Comparison of ENCODE assay signal across 1 cellular context in genomic region chr15:40098489-40099261, GRCh38.
TF ChIP-seq lines count a peak whose summit lies in the region.

No MANE protein-coding gene starts in this region.

TF ChIP-seq in K562, 482 proteins besides CTCF, POLR2A, EP300 and RAD21 (continued from another document and continues in another):
- TF ChIP-seq ZNF318 (IDR thresholded peaks at IDR 0.05; ENCODE audit: borderline replicate concordance in 1 of 2, low read depth in 1 of 2): no peak
- TF ChIP-seq, protein P1, sequence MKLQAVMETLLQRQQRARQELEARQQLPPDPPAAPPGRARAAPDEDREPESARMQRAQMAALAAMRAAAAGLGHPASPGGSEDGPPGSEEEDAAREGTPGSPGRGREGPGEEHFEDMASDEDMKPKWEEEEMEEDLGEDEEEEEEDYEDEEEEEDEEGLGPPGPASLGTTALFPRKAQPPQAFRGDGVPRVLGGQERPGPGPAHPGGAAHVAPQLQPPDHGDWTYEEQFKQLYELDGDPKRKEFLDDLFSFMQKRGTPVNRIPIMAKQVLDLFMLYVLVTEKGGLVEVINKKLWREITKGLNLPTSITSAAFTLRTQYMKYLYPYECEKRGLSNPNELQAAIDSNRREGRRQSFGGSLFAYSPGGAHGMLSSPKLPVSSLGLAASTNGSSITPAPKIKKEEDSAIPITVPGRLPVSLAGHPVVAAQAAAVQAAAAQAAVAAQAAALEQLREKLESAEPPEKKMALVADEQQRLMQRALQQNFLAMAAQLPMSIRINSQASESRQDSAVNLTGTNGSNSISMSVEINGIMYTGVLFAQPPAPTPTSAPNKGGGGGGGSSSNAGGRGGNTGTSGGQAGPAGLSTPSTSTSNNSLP (IDR thresholded peaks at IDR 0.05; ENCODE audit: borderline replicate concordance, low read depth, low read length): no peak
- no peak for TF ChIP-seq NUFIP1 (IDR thresholded peaks at IDR 0.05; ENCODE audit: partially characterized antibody)
- TF ChIP-seq PHB (CRISPR knock-in tag; IDR thresholded peaks at IDR 0.05): no peak
- TF ChIP-seq ZNF212 (CRISPR knock-in tag; IDR thresholded peaks at IDR 0.05): no peak
- TF ChIP-seq LEF1 (IDR thresholded peaks at IDR 0.05): peak; percentile 89
- TF ChIP-seq HDGF (IDR thresholded peaks at IDR 0.05): peak; percentile 70; the same call in 1 of the 2 replicates
- no peak for TF ChIP-seq NFE2L1 (tag; IDR thresholded peaks at IDR 0.05; ENCODE audit: borderline replicate concordance, low read depth)
- no peak for TF ChIP-seq ZNF717 (CRISPR knock-in tag; IDR thresholded peaks at IDR 0.05)
- no peak for TF ChIP-seq DDX20 (tag; IDR thresholded peaks at IDR 0.05; ENCODE audit: low read depth)
- no peak for TF ChIP-seq LARP7 (IDR thresholded peaks at IDR 0.05)
- TF ChIP-seq ZNF217 (CRISPR knock-in tag; IDR thresholded peaks at IDR 0.05): no peak
- peak; percentile 3 for TF ChIP-seq RBBP5 (IDR thresholded peaks at IDR 0.05; ENCODE audit: borderline replicate concordance, insufficient read depth, low read length, poor library complexity, severe bottlenecking)
- 0 out of 2 replicates have a peak, but pooled peaks have one; percentile 57 for TF ChIP-seq DMBX1 (CRISPR knock-in tag; IDR thresholded peaks at IDR 0.05; ENCODE audit: borderline replicate concordance)
- no peak for TF ChIP-seq PHB2 (IDR thresholded peaks at IDR 0.05; ENCODE audit: low read depth)
- TF ChIP-seq YBX1 (IDR thresholded peaks at IDR 0.05): no peak
- no peak for TF ChIP-seq RFX7 (CRISPR knock-in tag; IDR thresholded peaks at IDR 0.05)
- TF ChIP-seq USF2 (CRISPR knock-in tag; IDR thresholded peaks at IDR 0.05): no peak
- no peak for TF ChIP-seq ZNF24 (IDR thresholded peaks at IDR 0.05)
- TF ChIP-seq XRCC5 (IDR thresholded peaks at IDR 0.05; ENCODE audit: low read depth, low read length): no peak
- peak; percentile 43; the same call in 1 of the 2 replicates for TF ChIP-seq ZBTB40 (IDR thresholded peaks at IDR 0.05)
- no peak for TF ChIP-seq ZBTB40 (CRISPR knock-in tag; IDR thresholded peaks at IDR 0.05)
- no peak for TF ChIP-seq RUNX1 (IDR thresholded peaks at IDR 0.05; ENCODE audit: low read depth)
- TF ChIP-seq TSC22D4 (tag; IDR thresholded peaks at IDR 0.05): no peak
- TF ChIP-seq, protein P2, sequence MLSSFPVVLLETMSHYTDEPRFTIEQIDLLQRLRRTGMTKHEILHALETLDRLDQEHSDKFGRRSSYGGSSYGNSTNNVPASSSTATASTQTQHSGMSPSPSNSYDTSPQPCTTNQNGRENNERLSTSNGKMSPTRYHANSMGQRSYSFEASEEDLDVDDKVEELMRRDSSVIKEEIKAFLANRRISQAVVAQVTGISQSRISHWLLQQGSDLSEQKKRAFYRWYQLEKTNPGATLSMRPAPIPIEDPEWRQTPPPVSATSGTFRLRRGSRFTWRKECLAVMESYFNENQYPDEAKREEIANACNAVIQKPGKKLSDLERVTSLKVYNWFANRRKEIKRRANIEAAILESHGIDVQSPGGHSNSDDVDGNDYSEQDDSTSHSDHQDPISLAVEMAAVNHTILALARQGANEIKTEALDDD (IDR thresholded peaks at IDR 0.05): peak; percentile 74
- 0 out of 2 replicates have a peak, but pooled peaks have one; percentile 48 for TF ChIP-seq THAP12 (CRISPR knock-in tag; IDR thresholded peaks at IDR 0.05)
- TF ChIP-seq FOXA3 (CRISPR knock-in tag; conservative IDR thresholded peaks at IDR 0.05 in 1 of 2, IDR thresholded peaks at IDR 0.05 in 1 of 2): peak; percentile 51 to 69; a peak in 2 of 4 replicates
- TF ChIP-seq KDM5B (IDR thresholded peaks at IDR 0.05; ENCODE audit: insufficient replicate concordance, low read depth, low read length): peak; percentile 21
- peak in 1 of 2 experiments; percentile 33; a peak in 1 of 4 replicates for TF ChIP-seq ZNF639 (CRISPR knock-in tag; conservative IDR thresholded peaks at IDR 0.05 in 1 of 2, IDR thresholded peaks at IDR 0.05 in 1 of 2)
- TF ChIP-seq PCBP1 (IDR thresholded peaks at IDR 0.05; ENCODE audit: low read depth, low read length, poor library complexity, severe bottlenecking): no peak
- no peak for TF ChIP-seq SRSF9 (IDR thresholded peaks at IDR 0.05; ENCODE audit: borderline replicate concordance, low read depth, low read length)
- no peak for TF ChIP-seq ZNF551 (CRISPR knock-in tag; IDR thresholded peaks at IDR 0.05)
- no peak for TF ChIP-seq CHD2 (IDR thresholded peaks at IDR 0.05; ENCODE audit: low read depth, low read length)
- TF ChIP-seq ZC3H11A (IDR thresholded peaks at IDR 0.05; ENCODE audit: low read depth, low read length): no peak
